17 cellular contexts compared by ENCODE assay signal in genomic region chr5:168865973-168866372, GRCh38.
DNase-seq lines count a peak whose midpoint lies in the region; ATAC-seq, FAIRE-seq and TF ChIP-seq lines count a peak whose summit lies in the region.
"Had no signal": no experiment of that assay in that cellular context is flagged by ENCODE, and none has a peak within 500 bp of the region (broad histone marks: within the 10 kb centered on the region; RNA-seq: fewer than 3 reads in every experiment).

No MANE protein-coding gene starts in this region.

- no peak overlapping the region for H4K5ac ChIP-seq in H1 (ENCODE audit: insufficient read length, low read depth, low read length)

- POLR2A ChIA-PET in H1 (lab: Charles Lee; ENCODE audit: partially characterized antibody) = no interaction called here
- POLR2A ChIA-PET in CD8-positive, alpha-beta T cell (lab: Charles Lee) = no interaction called here

- H3K4me1 Mint-ChIP-seq in neural progenitor cell = peaks cover 37% of the 10 kb centered on the region
- no peaks in the 10 kb centered on the region for H3K4me1 Mint-ChIP-seq in CD8-positive, alpha-beta T cell (ENCODE audit: low read depth)
- H3K4me1 Mint-ChIP-seq: B cell; stimulated activated naive B cell treated with anti-CD40 and anti-IgM and Interleukin-4, amounts not matched to agents 10 μg/mL and 1 μg/mL and 100 μg/mL, for 72 hours had no signal

- H2BK120ac ChIP-seq in H1 (replicated peaks; ENCODE audit: low read depth, low read length) = no peak overlapping the region

- H3K4me3 Mint-ChIP-seq in neural progenitor cell = peak overlapping the region; percentile 33
- H3K4me3 Mint-ChIP-seq in CD8-positive, alpha-beta T cell = no peak overlapping the region
- H3K4me3 Mint-ChIP-seq: B cell; stimulated activated naive B cell treated with anti-CD40 and anti-IgM and Interleukin-4, amounts not matched to agents 10 μg/mL and 1 μg/mL and 100 μg/mL, for 72 hours had no signal

- H3K9ac ChIP-seq in H1 (replicated peaks in 1 of 4; ENCODE audit: extremely low read depth in 1 of 4, low read depth in 3 of 4, low read length in 3 of 4) = no peak overlapping the region
- H3K9ac ChIP-seq in neural progenitor cell = no peak overlapping the region
- H3K9ac ChIP-seq: GM23248 had no signal

- H3F3A ChIP-seq in neural progenitor cell (ENCODE audit: low read depth) = peaks cover 13% of the 10 kb centered on the region

- no peaks in the 10 kb centered on the region for H3K79me1 ChIP-seq in H1 (ENCODE audit: low read depth, low read length)

- H3K56ac ChIP-seq in H1 (replicated peaks; ENCODE audit: insufficient read length, low read depth, low read length) = no peak overlapping the region

- TF ChIP-seq POLR2A in H1 (IDR thresholded peaks at IDR 0.05; ENCODE audit: control extremely low read depth in 1 of 2, low read depth in 2 of 2, low read length in 2 of 2) = no peak

- no peak overlapping the region for H3K4me3 ChIP-seq in H1 (ENCODE audit: extremely low read depth in 1 of 4, insufficient read depth in 2 of 4, low read depth in 3 of 4, low read length in 4 of 4)
- no peak overlapping the region for H3K4me3 ChIP-seq in neural progenitor cell
- H3K4me3 ChIP-seq in CD8-positive, alpha-beta T cell (ENCODE audit: low read depth, low read length) = no peak overlapping the region
- H3K4me3 ChIP-seq: GM23248, right lobe of liver had no signal

- no peaks in the 10 kb centered on the region for H3K36me3 ChIP-seq in H1 (ENCODE audit: control insufficient read depth in 2 of 4, insufficient read depth in 4 of 4, low read length in 3 of 4)
- no peaks in the 10 kb centered on the region for H3K36me3 ChIP-seq in neural progenitor cell
- no peaks in the 10 kb centered on the region for H3K36me3 ChIP-seq in CD8-positive, alpha-beta T cell (ENCODE audit: insufficient read depth, low read length)
- H3K36me3 ChIP-seq: right lobe of liver had no signal

- H4K20me1 ChIP-seq in H1 (replicated peaks in 1 of 2; ENCODE audit: control insufficient read depth in 1 of 2, insufficient read depth in 2 of 2, low read length in 2 of 2) = no peaks in the 10 kb centered on the region
- no peaks in the 10 kb centered on the region for H4K20me1 ChIP-seq in neural progenitor cell (ENCODE audit: low read depth)

- no peak for TF ChIP-seq EP300 in H1 (IDR thresholded peaks at IDR 0.05; ENCODE audit: borderline replicate concordance in 1 of 2, low read depth in 2 of 2, low read length in 2 of 2)

- 50% methylated on average over 5 of the region's 5 CpGs; no CpG with 5 or more reads in 1 of the 2 experiments for WGBS in H1 (ENCODE audit: extremely low coverage in 1 of 2, insufficient coverage in 1 of 2, insufficient read length in 1 of 2, insufficient replicate concordance in 2 of 2, low coverage in 1 of 2, low lambda C conversion rate in 2 of 2, missing lambda C conversion rate in 1 of 2), 2 experiments

- H3K23me2 ChIP-seq in H1 (ENCODE audit: low read depth, low read length) = no peaks in the 10 kb centered on the region

- H3K4me1 ChIP-seq in H1 (replicated peaks in 1 of 4; ENCODE audit: control insufficient read depth in 3 of 4, insufficient read depth in 4 of 4, low read length in 3 of 4) = peaks cover 0 to 4% (median 0%) of the 10 kb centered on the region in 4 experiments; a peak in 3 of 7 replicates
- H3K4me1 ChIP-seq in neural progenitor cell = peaks cover 14% of the 10 kb centered on the region
- H3K4me1 ChIP-seq in CD8-positive, alpha-beta T cell (ENCODE audit: insufficient read depth, low read length) = no peaks in the 10 kb centered on the region
- H3K4me1 ChIP-seq: right lobe of liver had no signal

- H2AFZ ChIP-seq in H1 (ENCODE audit: low read length) = peak overlapping the region; percentile 96; the same call in 1 of the 2 replicates
- H2AFZ ChIP-seq in neural progenitor cell (replicated peaks) = no peak overlapping the region
- H2AFZ ChIP-seq: GM23248 had no signal

- H3K4me2 ChIP-seq in H1 (ENCODE audit: insufficient read depth in 1 of 2, low read depth in 2 of 2, low read length in 2 of 2) (no peak overlapping the region), neural progenitor cell (peak overlapping the region; percentile 63)

- intact Hi-C loops in CD8-positive, alpha-beta T cell (cut with DNase I, micrococcal nuclease) = no loop called here

- H3K9me3 ChIP-seq in H1 (ENCODE audit: insufficient read depth in 2 of 2, low read depth in 1 of 2, low read length in 1 of 2) (no peaks in the 10 kb centered on the region), neural progenitor cell (ENCODE audit: low read depth) (no peaks in the 10 kb centered on the region)
- no peaks in the 10 kb centered on the region for H3K9me3 ChIP-seq in CD8-positive, alpha-beta T cell (ENCODE audit: low read length)
- H3K9me3 ChIP-seq: right lobe of liver had no signal

- H3K27me3 Mint-ChIP-seq in neural progenitor cell (ENCODE audit: insufficient read depth, low read depth) = peaks cover 2% of the 10 kb centered on the region
- no peaks in the 10 kb centered on the region for H3K27me3 Mint-ChIP-seq in CD8-positive, alpha-beta T cell (ENCODE audit: low read depth)

- H3K27ac ChIP-seq in H1 (ENCODE audit: low read depth, low read length) (no peak overlapping the region), neural progenitor cell (no peak overlapping the region)
- no peak overlapping the region for H3K27ac ChIP-seq in CD8-positive, alpha-beta T cell (ENCODE audit: low read depth, low read length)
- H3K27ac ChIP-seq: GM23248, right lobe of liver had no signal

- H3K9me3 Mint-ChIP-seq in neural progenitor cell = no peaks in the 10 kb centered on the region
- no peaks in the 10 kb centered on the region for H3K9me3 Mint-ChIP-seq in CD8-positive, alpha-beta T cell

- no peak for FAIRE-seq in H1 (lab: Jason Lieb, UNC)
- FAIRE-seq: HepG2 had no signal

- H3K27me3 ChIP-seq in H1 (replicated peaks in 1 of 4; ENCODE audit: control insufficient read depth in 3 of 4, extremely low read depth in 1 of 4, insufficient read depth in 3 of 4, low read length in 3 of 4) = peaks cover 0 to 1% (median 0%) of the 10 kb centered on the region in 4 experiments; a peak in 2 of 7 replicates
- no peaks in the 10 kb centered on the region for H3K27me3 ChIP-seq in neural progenitor cell
- H3K27me3 ChIP-seq in CD8-positive, alpha-beta T cell (ENCODE audit: insufficient read depth, low read length) = no peaks in the 10 kb centered on the region
- H3K27me3 ChIP-seq: right lobe of liver had no signal

- peak overlapping the region; percentile 61 for H3K27ac Mint-ChIP-seq in neural progenitor cell
- H3K27ac Mint-ChIP-seq in CD8-positive, alpha-beta T cell = no peak overlapping the region
- H3K27ac Mint-ChIP-seq: B cell; stimulated activated naive B cell treated with anti-CD40 and anti-IgM and Interleukin-4, amounts not matched to agents 10 μg/mL and 1 μg/mL and 100 μg/mL, for 72 hours had no signal

- CTCF ChIA-PET in H1 (lab: Charles Lee; ENCODE audit: partially characterized antibody) = interaction anchor here (1.0 to 2.3 kb wide), 3 partner anchors 8 to 16 kb away, joined by 3 to 6 read pairs (median 4); no protein-coding TSS in a partner anchor
- CTCF ChIA-PET in CD8-positive, alpha-beta T cell (lab: Charles Lee) = no interaction called here

- no peak overlapping the region for H3K23ac ChIP-seq in H1 (ENCODE audit: insufficient read length)

- H2BK12ac ChIP-seq in H1 (ENCODE audit: low read depth, low read length) = no peak overlapping the region

- H3K14ac ChIP-seq in H1 (ENCODE audit: insufficient read length) = no peak overlapping the region

- H3K79me2 ChIP-seq in H1 (ENCODE audit: control insufficient read depth in 1 of 2, insufficient read depth in 2 of 2, low read length in 2 of 2) (no peaks in the 10 kb centered on the region), neural progenitor cell (ENCODE audit: low read depth) (no peaks in the 10 kb centered on the region)

- no peak overlapping the region for H2BK15ac ChIP-seq in H1 (ENCODE audit: low read length)

- DNase-seq in GM03348 (ENCODE audit: low spot score) (peak; percentile 20), NCI-H524 (lab: John Stamatoyannopoulos, UW) (peak; percentile 67 to 83), H1 (ENCODE audit: low read depth in 1 of 2, low spot score in 2 of 2) (peak in 1 of 2 experiments; percentile 60), neural progenitor cell (ENCODE audit: low spot score) (peak; percentile 77)
- no peak for DNase-seq in CD8-positive, alpha-beta T cell
- DNase-seq in stimulated activated CD4-positive, alpha-beta T cell treated with anti-CD3 and anti-CD28 coated beads, Interleukin-2, amount 100 ng/mL, for 24 hours = no peak
- no peak for DNase-seq in stimulated activated CD4-positive, alpha-beta T cell treated with anti-CD3 and anti-CD28 coated beads, Interleukin-1b, Interleukin-23, amount 100 ng/mL, for 48 hours
- DNase-seq: activated CD4-positive, alpha-beta T cell treated with anti-CD3 and anti-CD28 coated beads for 48 hours; activated effector memory CD4-positive, alpha-beta T cell treated with Interleukin-2 at 50 U/mL for 16 hours; dermis blood vessel endothelial cell; GM23248; NCI-H1417 treated with DMSO at 0.1 percent for 48 hours; right lobe of liver; stimulated activated naive B cell treated with anti-CD40 and anti-IgM and Interleukin-4, amounts not matched to agents 10 μg/mL and 1 μg/mL and 100 μg/mL, for 72 hours; SW 1271 had no signal

- no peak overlapping the region for H2AK5ac ChIP-seq in H1 (ENCODE audit: low read depth, low read length)

- H4K8ac ChIP-seq in H1 (ENCODE audit: extremely low read depth, insufficient read depth, low read length) = no peak overlapping the region

- H3K4ac ChIP-seq in H1 (replicated peaks; ENCODE audit: insufficient read length, low read depth, low read length) = no peak overlapping the region

- no peak overlapping the region for H3K18ac ChIP-seq in H1 (ENCODE audit: extremely low read depth, low read length)

- H2BK5ac ChIP-seq in H1 (ENCODE audit: low read depth, low read length) = no peak overlapping the region

- no peak overlapping the region for H4K91ac ChIP-seq in H1 (replicated peaks; ENCODE audit: insufficient read length, low read length)

- TF ChIP-seq RAD21 in H1 (IDR thresholded peaks at IDR 0.05 in 1 of 2, conservative IDR thresholded peaks at IDR 0.05 in 1 of 2; ENCODE audit: low read depth in 2 of 2, low read length in 2 of 2) = no peak

- ATAC-seq in CD8-positive, alpha-beta T cell = no peak
- ATAC-seq: HepG2; right lobe of liver; stimulated activated naive B cell treated with anti-CD40 and anti-IgM and Interleukin-4, amounts not matched to agents 10 μg/mL and 1 μg/mL and 100 μg/mL, for 72 hours had no signal

- TF ChIP-seq CTCF in H1 (IDR thresholded peaks at IDR 0.05; ENCODE audit: control extremely low read depth in 1 of 3, insufficient read depth in 1 of 3, low read depth in 1 of 3, low read length in 3 of 3) = no peak
- TF ChIP-seq CTCF in neural progenitor cell (IDR thresholded peaks at IDR 0.05) = no peak
- no peak for TF ChIP-seq CTCF in CD8-positive, alpha-beta T cell (IDR thresholded peaks at IDR 0.05)

- no peak overlapping the region for H2BK20ac ChIP-seq in H1 (ENCODE audit: low read length)

- H3K36me3 Mint-ChIP-seq in neural progenitor cell = no peaks in the 10 kb centered on the region
- no peaks in the 10 kb centered on the region for H3K36me3 Mint-ChIP-seq in CD8-positive, alpha-beta T cell
- H3K36me3 Mint-ChIP-seq: stimulated activated naive B cell treated with anti-CD40 and anti-IgM and Interleukin-4, amounts not matched to agents 10 μg/mL and 1 μg/mL and 100 μg/mL, for 72 hours had no signal

TF ChIP-seq in H1, 55 proteins besides CTCF, POLR2A, EP300 and RAD21 (continues in another document):
- no peak for TF ChIP-seq YY1 (IDR thresholded peaks at IDR 0.05; ENCODE audit: low read depth, low read length)
- TF ChIP-seq TBP (IDR thresholded peaks at IDR 0.05; ENCODE audit: low read depth, low read length) = no peak

Comparison
In these comparisons a context has a peak if more than half of its experiments do, and no peak if none do; other contexts are left out.
1. DNase-seq: peak in GM03348 (single experiment), NCI-H524 (2 of 2) and neural progenitor cell (single experiment); none in CD8-positive, alpha-beta T cell (0 of 7), stimulated activated CD4-positive, alpha-beta T cell treated with anti-CD3 and anti-CD28 coated beads, Interleukin-2, amount 100 ng/mL, for 24 hours (0 of 2) and stimulated activated CD4-positive, alpha-beta T cell treated with anti-CD3 and anti-CD28 coated beads, Interleukin-1b, Interleukin-23, amount 100 ng/mL, for 48 hours (single experiment).